In the genomic region with DNA sequence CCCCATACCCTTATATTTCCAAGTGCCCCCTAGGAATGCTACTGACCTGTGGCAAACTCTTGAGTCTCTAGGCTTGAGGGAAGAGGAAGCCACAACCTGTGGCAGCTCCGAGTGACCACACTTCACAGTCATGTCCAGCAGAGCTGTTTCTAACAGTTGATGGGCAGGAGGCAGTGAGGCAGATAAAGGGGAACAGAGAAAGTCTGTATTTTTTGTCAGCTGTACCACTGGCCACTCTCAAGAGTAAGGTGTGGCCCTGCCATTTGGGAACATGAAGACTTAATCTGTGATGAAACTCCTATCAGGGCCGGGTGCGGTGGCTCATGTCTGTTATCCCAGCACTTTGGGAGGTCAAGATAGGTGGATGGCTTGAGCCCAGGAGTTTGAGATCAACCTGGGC, we compare ENCODE assay signal across 22 cellular contexts.
"Had no signal": no experiment of that assay in that cellular context is flagged by ENCODE, and none has a peak within 500 bp of the region (broad histone marks: within the 10 kb centered on the region; RNA-seq: fewer than 3 reads in every experiment).

No MANE protein-coding gene starts in this region.

- H3K4me3 Mint-ChIP-seq: activated CD8-positive, alpha-beta T cell treated with anti-CD3 and anti-CD28 coated beads, Interleukin-2, amount 10 ng/mL, durations not matched to agents 7 days and 5 days; activated naive CD8-positive, alpha-beta T cell treated with anti-CD3 and anti-CD28 coated beads, Interleukin-2, amount 50 U/mL, for 24 hours; activated T-cell treated with anti-CD3 and anti-CD28 coated beads, Interleukin-2, amount 50 U/mL, for 24 hours; activated T-helper 1 cell treated with anti-CD3 and anti-CD28 coated beads, Interleukin-12 subunit alpha, Interleukin-12 subunit beta, Interleukin-2, Interleukin-4 antibody, amounts not matched to agents 30 ng/mL and 10 ng/mL and 1 ng/mL, durations not matched to agents 14 hours and 24 hours and 36 hours; brain; WTC11 had no signal

- H3K27ac Mint-ChIP-seq: activated CD8-positive, alpha-beta T cell treated with anti-CD3 and anti-CD28 coated beads, Interleukin-2, amount 10 ng/mL, durations not matched to agents 7 days and 5 days; activated naive CD4-positive, alpha-beta T cell treated with anti-CD3 and anti-CD28 coated beads, Interleukin-2, amount 50 U/mL, for 72 hours; activated naive CD8-positive, alpha-beta T cell treated with anti-CD3 and anti-CD28 coated beads, Interleukin-2, amount 50 U/mL, for 24 hours; activated T-cell treated with anti-CD3 and anti-CD28 coated beads, Interleukin-2, amount 50 U/mL, for 24 hours; activated T-helper 1 cell treated with anti-CD3 and anti-CD28 coated beads, Interleukin-12 subunit alpha, Interleukin-12 subunit beta, Interleukin-2, Interleukin-4 antibody, amounts not matched to agents 30 ng/mL and 10 ng/mL and 1 ng/mL, durations not matched to agents 14 hours and 24 hours and 36 hours; WTC11 had no signal

- H3K9me3 Mint-ChIP-seq: activated naive CD4-positive, alpha-beta T cell treated with anti-CD3 and anti-CD28 coated beads, Interleukin-2, amount 50 U/mL, for 72 hours; activated naive CD8-positive, alpha-beta T cell treated with anti-CD3 and anti-CD28 coated beads, Interleukin-2, amount 50 U/mL, for 24 hours; activated T-cell treated with anti-CD3 and anti-CD28 coated beads, Interleukin-2, amount 50 U/mL, for 24 hours; activated T-helper 1 cell treated with anti-CD3 and anti-CD28 coated beads, Interleukin-12 subunit alpha, Interleukin-12 subunit beta, Interleukin-2, Interleukin-4 antibody, amounts not matched to agents 30 ng/mL and 10 ng/mL and 1 ng/mL, durations not matched to agents 14 hours and 24 hours and 36 hours; brain had no signal

- DNase-seq: activated CD4-positive, alpha-beta T cell treated with anti-CD3 and anti-CD28 coated beads for 48 hours; activated CD4-positive, alpha-beta T cell treated with anti-CD3 and anti-CD28 coated beads, Interleukin-2, amount 50 U/mL, for 4 hours; activated CD4-positive, CD25-positive, alpha-beta regulatory T cell treated with anti-CD3 and anti-CD28 coated beads, Interleukin-2, amount 50 U/mL, for 72 hours; activated CD8-positive, alpha-beta memory T cell treated with anti-CD3 and anti-CD28 coated beads, Interleukin-2, amount 50 U/mL, for 48 hours; activated CD8-positive, alpha-beta T cell treated with anti-CD3 and anti-CD28 coated beads, Interleukin-2, amount 10 ng/mL, durations not matched to agents 7 days and 5 days; activated effector memory CD4-positive, alpha-beta T cell treated with Interleukin-2 at 50 U/mL for 16 hours; activated naive CD4-positive, alpha-beta T cell treated with Interleukin-2 at 50 U/mL for 16 hours; activated naive CD8-positive, alpha-beta T cell treated with anti-CD3 and anti-CD28 coated beads, Interleukin-2, amount 50 U/mL, for 24 hours; activated T-cell treated with anti-CD3 and anti-CD28 coated beads, Interleukin-2, amount 50 U/mL, for 24 hours; amygdala; IMR-90; KG1; NCI-H1092; NCI-H1417; NCI-H2029; NCI-H446; NCI-H524; T-helper 1 cell had no signal

- H3K4me1 Mint-ChIP-seq: activated naive CD8-positive, alpha-beta T cell treated with anti-CD3 and anti-CD28 coated beads, Interleukin-2, amount 50 U/mL, for 24 hours had no signal

- ATAC-seq: activated CD8-positive, alpha-beta T cell treated with anti-CD3 and anti-CD28 coated beads, Interleukin-2, amount 10 ng/mL, durations not matched to agents 7 days and 5 days; activated naive CD4-positive, alpha-beta T cell treated with anti-CD3 and anti-CD28 coated beads, Interleukin-2, amount 50 U/mL, for 72 hours; activated naive CD8-positive, alpha-beta T cell treated with anti-CD3 and anti-CD28 coated beads, Interleukin-2, amount 50 U/mL, for 24 hours; WTC11 had no signal

- H3K36me3 Mint-ChIP-seq: activated naive CD4-positive, alpha-beta T cell treated with anti-CD3 and anti-CD28 coated beads, Interleukin-2, amount 50 U/mL, for 72 hours; brain; WTC11 had no signal
